ENCODE assay signal across 1 cellular context in the genomic region with DNA sequence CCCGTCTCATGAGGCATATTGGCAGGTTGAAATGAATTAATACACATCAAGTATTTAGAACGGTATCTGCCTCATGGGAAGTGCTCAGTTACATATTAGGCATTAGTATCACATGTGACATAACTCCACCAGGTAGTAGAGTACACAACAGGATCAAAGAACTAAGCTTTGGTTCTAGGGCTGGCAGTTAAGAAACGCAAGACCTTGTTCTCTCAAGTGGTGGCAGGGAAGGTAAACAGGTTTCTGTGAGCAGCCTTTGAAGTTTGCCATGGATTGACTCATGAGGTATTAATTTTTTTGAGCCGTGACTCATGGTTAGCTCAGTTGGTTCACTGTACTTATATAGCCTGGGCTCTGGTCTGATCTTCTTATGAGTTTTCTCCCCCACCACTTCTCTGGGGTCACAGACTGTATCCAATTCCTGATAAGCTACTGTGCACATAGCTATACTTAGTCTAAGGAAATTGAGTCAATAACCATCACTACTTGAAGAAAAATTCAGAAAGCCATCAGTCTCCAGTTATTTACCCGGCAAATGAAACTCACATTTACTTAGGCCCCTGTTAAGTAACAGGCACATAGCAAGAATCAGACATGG.
TF ChIP-seq lines count a peak whose summit lies in the region.

No MANE protein-coding gene starts in this region.

TF ChIP-seq in HepG2, 621 proteins besides CTCF, POLR2A, EP300 and RAD21 (continued from another document and continues in another):
- TF ChIP-seq, protein P1, sequence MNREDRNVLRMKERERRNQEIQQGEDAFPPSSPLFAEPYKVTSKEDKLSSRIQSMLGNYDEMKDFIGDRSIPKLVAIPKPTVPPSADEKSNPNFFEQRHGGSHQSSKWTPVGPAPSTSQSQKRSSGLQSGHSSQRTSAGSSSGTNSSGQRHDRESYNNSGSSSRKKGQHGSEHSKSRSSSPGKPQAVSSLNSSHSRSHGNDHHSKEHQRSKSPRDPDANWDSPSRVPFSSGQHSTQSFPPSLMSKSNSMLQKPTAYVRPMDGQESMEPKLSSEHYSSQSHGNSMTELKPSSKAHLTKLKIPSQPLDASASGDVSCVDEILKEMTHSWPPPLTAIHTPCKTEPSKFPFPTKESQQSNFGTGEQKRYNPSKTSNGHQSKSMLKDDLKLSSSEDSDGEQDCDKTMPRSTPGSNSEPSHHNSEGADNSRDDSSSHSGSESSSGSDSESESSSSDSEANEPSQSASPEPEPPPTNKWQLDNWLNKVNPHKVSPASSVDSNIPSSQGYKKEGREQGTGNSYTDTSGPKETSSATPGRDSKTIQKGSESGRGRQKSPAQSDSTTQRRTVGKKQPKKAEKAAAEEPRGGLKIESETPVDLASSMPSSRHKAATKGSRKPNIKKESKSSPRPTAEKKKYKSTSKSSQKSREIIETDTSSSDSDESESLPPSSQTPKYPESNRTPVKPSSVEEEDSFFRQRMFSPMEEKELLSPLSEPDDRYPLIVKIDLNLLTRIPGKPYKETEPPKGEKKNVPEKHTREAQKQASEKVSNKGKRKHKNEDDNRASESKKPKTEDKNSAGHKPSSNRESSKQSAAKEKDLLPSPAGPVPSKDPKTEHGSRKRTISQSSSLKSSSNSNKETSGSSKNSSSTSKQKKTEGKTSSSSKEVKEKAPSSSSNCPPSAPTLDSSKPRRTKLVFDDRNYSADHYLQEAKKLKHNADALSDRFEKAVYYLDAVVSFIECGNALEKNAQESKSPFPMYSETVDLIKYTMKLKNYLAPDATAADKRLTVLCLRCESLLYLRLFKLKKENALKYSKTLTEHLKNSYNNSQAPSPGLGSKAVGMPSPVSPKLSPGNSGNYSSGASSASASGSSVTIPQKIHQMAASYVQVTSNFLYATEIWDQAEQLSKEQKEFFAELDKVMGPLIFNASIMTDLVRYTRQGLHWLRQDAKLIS (CRISPR knock-in tag; IDR thresholded peaks at IDR 0.05) = no peak
- TF ChIP-seq DNMT1 (CRISPR knock-in tag; IDR thresholded peaks at IDR 0.05) = no peak
- TF ChIP-seq ZNF605 (CRISPR knock-in tag; IDR thresholded peaks at IDR 0.05) = peak; percentile 44; the same call in 1 of the 2 replicates
- TF ChIP-seq RCOR2 (CRISPR knock-in tag; IDR thresholded peaks at IDR 0.05) = peak; percentile 96
- peak; percentile 98 for TF ChIP-seq ZNF331 (CRISPR knock-in tag; IDR thresholded peaks at IDR 0.05)
- TF ChIP-seq ZNF564 (CRISPR knock-in tag; IDR thresholded peaks at IDR 0.05) = no peak
- peak; percentile 98 for TF ChIP-seq SALL1 (CRISPR knock-in tag; IDR thresholded peaks at IDR 0.05)
- TF ChIP-seq, protein P2, sequence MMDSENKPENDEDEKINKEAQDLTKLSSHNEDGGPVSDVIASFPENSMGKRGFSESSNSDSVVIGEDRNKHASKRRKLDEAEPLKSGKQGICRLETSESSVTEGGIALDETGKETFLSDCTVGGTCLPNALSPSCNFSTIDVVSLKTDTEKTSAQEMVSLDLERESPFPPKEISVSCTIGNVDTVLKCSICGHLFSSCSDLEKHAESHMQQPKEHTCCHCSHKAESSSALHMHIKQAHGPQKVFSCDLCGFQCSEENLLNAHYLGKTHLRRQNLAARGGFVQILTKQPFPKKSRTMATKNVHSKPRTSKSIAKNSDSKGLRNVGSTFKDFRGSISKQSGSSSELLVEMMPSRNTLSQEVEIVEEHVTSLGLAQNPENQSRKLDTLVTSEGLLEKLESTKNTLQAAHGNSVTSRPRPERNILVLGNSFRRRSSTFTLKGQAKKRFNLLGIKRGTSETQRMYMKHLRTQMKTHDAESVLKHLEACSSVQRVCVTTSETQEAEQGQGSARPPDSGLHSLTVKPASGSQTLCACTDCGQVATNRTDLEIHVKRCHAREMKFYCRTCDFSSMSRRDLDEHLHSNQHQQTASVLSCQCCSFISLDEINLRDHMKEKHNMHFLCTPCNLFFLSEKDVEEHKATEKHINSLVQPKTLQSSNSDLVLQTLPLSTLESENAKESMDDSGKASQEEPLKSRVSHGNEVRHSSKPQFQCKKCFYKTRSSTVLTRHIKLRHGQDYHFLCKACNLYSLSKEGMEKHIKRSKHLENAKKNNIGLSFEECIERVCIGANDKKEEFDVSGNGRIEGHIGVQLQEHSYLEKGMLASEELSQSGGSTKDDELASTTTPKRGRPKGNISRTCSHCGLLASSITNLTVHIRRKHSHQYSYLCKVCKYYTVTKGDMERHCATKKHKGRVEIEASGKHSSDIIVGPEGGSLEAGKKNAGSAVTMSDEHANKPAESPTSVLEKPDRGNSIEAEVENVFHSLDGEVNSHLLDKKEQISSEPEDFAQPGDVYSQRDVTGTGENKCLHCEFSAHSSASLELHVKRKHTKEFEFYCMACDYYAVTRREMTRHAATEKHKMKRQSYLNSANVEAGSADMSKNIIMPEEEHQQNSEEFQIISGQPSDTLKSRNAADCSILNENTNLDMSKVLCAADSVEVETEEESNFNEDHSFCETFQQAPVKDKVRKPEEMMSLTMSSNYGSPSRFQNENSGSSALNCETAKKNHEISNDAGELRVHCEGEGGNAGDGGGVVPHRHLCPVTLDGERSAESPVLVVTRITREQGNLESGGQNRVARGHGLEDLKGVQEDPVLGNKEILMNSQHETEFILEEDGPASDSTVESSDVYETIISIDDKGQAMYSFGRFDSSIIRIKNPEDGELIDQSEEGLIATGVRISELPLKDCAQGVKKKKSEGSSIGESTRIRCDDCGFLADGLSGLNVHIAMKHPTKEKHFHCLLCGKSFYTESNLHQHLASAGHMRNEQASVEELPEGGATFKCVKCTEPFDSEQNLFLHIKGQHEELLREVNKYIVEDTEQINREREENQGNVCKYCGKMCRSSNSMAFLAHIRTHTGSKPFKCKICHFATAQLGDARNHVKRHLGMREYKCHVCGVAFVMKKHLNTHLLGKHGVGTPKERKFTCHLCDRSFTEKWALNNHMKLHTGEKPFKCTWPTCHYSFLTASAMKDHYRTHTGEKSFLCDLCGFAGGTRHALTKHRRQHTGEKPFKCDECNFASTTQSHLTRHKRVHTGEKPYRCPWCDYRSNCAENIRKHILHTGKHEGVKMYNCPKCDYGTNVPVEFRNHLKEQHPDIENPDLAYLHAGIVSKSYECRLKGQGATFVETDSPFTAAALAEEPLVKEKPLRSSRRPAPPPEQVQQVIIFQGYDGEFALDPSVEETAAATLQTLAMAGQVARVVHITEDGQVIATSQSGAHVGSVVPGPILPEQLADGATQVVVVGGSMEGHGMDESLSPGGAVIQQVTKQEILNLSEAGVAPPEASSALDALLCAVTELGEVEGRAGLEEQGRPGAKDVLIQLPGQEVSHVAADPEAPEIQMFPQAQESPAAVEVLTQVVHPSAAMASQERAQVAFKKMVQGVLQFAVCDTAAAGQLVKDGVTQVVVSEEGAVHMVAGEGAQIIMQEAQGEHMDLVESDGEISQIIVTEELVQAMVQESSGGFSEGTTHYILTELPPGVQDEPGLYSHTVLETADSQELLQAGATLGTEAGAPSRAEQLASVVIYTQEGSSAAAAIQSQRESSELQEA (CRISPR knock-in tag; IDR thresholded peaks at IDR 0.05; ENCODE audit: not compliant biosample characterization) = no peak
- 0 out of 2 replicates have a peak, but pooled peaks have one; percentile 54 for TF ChIP-seq ESRRA (CRISPR knock-in tag; IDR thresholded peaks at IDR 0.05; ENCODE audit: low read depth)
- no peak for TF ChIP-seq ZNF101 (CRISPR knock-in tag; IDR thresholded peaks at IDR 0.05; ENCODE audit: borderline replicate concordance, low read depth)
- TF ChIP-seq, protein P3, sequence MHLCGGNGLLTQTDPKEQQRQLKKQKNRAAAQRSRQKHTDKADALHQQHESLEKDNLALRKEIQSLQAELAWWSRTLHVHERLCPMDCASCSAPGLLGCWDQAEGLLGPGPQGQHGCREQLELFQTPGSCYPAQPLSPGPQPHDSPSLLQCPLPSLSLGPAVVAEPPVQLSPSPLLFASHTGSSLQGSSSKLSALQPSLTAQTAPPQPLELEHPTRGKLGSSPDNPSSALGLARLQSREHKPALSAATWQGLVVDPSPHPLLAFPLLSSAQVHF (CRISPR knock-in tag; IDR thresholded peaks at IDR 0.05) = no peak
- peak; percentile 69; the same call in 1 of the 2 replicates for TF ChIP-seq ZNF788 (CRISPR knock-in tag; IDR thresholded peaks at IDR 0.05; ENCODE audit: borderline replicate concordance)
- peak; percentile 99 for TF ChIP-seq ISL2 (CRISPR knock-in tag; IDR thresholded peaks at IDR 0.05)
- peak; percentile 98 for TF ChIP-seq FOXK1 (CRISPR knock-in tag; IDR thresholded peaks at IDR 0.05; ENCODE audit: borderline replicate concordance, low read depth)
- 0 out of 2 replicates have a peak, but pooled peaks have one; percentile 47 for TF ChIP-seq ZNF335 (CRISPR knock-in tag; IDR thresholded peaks at IDR 0.05)
- no peak for TF ChIP-seq ZNF550 (CRISPR knock-in tag; IDR thresholded peaks at IDR 0.05; ENCODE audit: borderline replicate concordance)
- TF ChIP-seq RBM39 (IDR thresholded peaks at IDR 0.05; ENCODE audit: low read depth, low read length, poor library complexity, severe bottlenecking) = no peak
- no peak for TF ChIP-seq FOXM1 (CRISPR knock-in tag; IDR thresholded peaks at IDR 0.05)
- TF ChIP-seq KAT2B (IDR thresholded peaks at IDR 0.05; ENCODE audit: borderline replicate concordance, low read depth, low read length) = no peak
- peak; percentile 99 for TF ChIP-seq GATAD2A (CRISPR knock-in tag; IDR thresholded peaks at IDR 0.05)
- TF ChIP-seq IRF2 (CRISPR knock-in tag; IDR thresholded peaks at IDR 0.05) = peak; percentile 84
- TF ChIP-seq ZNF329 (CRISPR knock-in tag; IDR thresholded peaks at IDR 0.05; ENCODE audit: low read depth) = no peak
- TF ChIP-seq, protein P4, sequence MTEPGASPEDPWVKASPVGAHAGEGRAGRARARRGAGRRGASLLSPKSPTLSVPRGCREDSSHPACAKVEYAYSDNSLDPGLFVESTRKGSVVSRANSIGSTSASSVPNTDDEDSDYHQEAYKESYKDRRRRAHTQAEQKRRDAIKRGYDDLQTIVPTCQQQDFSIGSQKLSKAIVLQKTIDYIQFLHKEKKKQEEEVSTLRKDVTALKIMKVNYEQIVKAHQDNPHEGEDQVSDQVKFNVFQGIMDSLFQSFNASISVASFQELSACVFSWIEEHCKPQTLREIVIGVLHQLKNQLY (CRISPR knock-in tag; IDR thresholded peaks at IDR 0.05) = peak; percentile 94
- TF ChIP-seq, protein P5, sequence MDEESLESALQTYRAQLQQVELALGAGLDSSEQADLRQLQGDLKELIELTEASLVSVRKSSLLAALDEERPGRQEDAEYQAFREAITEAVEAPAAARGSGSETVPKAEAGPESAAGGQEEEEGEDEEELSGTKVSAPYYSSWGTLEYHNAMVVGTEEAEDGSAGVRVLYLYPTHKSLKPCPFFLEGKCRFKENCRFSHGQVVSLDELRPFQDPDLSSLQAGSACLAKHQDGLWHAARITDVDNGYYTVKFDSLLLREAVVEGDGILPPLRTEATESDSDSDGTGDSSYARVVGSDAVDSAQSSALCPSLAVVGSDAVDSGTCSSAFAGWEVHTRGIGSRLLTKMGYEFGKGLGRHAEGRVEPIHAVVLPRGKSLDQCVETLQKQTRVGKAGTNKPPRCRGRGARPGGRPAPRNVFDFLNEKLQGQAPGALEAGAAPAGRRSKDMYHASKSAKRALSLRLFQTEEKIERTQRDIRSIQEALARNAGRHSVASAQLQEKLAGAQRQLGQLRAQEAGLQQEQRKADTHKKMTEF (CRISPR knock-in tag; IDR thresholded peaks at IDR 0.05) = peak; percentile 99
- TF ChIP-seq, protein P6, sequence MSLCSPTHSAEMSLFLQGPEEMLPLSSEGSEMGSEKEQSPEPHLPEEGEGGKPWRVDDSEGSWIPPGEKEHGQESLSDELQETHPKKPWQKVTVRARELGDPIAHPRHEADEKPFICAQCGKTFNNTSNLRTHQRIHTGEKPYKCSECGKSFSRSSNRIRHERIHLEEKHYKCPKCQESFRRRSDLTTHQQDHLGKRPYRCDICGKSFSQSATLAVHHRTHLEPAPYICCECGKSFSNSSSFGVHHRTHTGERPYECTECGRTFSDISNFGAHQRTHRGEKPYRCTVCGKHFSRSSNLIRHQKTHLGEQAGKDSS (CRISPR knock-in tag; IDR thresholded peaks at IDR 0.05; ENCODE audit: borderline replicate concordance, low read depth) = peak; percentile 88
- TF ChIP-seq GLI4 (CRISPR knock-in tag; IDR thresholded peaks at IDR 0.05; ENCODE audit: borderline replicate concordance) = no peak
- TF ChIP-seq ZNF343 (CRISPR knock-in tag; IDR thresholded peaks at IDR 0.05) = no peak
- TF ChIP-seq, protein P7, sequence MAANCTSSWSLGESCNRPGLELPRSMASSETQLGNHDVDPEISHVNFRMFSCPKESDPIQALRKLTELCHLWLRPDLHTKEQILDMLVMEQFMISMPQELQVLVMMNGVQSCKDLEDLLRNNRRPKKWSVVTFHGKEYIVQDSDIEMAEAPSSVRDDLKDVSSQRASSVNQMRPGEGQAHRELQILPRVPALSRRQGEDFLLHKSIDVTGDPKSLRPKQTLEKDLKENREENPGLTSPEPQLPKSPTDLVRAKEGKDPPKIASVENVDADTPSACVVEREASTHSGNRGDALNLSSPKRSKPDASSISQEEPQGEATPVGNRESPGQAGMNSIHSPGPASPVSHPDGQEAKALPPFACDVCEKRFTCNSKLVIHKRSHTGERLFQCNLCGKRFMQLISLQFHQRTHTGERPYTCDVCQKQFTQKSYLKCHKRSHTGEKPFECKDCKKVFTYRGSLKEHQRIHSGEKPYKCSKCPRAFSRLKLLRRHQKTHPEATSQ (CRISPR knock-in tag; IDR thresholded peaks at IDR 0.05; ENCODE audit: borderline replicate concordance) = peak; percentile 40; the same call in 1 of the 2 replicates
- no peak for TF ChIP-seq ZSCAN22 (CRISPR knock-in tag; IDR thresholded peaks at IDR 0.05)
- TF ChIP-seq, protein P8, sequence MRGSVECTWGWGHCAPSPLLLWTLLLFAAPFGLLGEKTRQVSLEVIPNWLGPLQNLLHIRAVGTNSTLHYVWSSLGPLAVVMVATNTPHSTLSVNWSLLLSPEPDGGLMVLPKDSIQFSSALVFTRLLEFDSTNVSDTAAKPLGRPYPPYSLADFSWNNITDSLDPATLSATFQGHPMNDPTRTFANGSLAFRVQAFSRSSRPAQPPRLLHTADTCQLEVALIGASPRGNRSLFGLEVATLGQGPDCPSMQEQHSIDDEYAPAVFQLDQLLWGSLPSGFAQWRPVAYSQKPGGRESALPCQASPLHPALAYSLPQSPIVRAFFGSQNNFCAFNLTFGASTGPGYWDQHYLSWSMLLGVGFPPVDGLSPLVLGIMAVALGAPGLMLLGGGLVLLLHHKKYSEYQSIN (CRISPR knock-in tag; IDR thresholded peaks at IDR 0.05; ENCODE audit: borderline replicate concordance) = no peak
- TF ChIP-seq KAT7 (CRISPR knock-in tag; IDR thresholded peaks at IDR 0.05; ENCODE audit: borderline replicate concordance) = peak; percentile 66; the same call in 1 of the 2 replicates
- TF ChIP-seq ETV5 (CRISPR knock-in tag; IDR thresholded peaks at IDR 0.05; ENCODE audit: borderline replicate concordance) = peak; percentile 81
- TF ChIP-seq, protein P9, sequence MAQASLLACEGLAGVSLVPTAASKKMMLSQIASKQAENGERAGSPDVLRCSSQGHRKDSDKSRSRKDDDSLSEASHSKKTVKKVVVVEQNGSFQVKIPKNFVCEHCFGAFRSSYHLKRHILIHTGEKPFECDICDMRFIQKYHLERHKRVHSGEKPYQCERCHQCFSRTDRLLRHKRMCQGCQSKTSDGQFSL (CRISPR knock-in tag; IDR thresholded peaks at IDR 0.05) = no peak
- TF ChIP-seq FOXP1 (IDR thresholded peaks at IDR 0.05) = peak; percentile 95
- TF ChIP-seq FOXP1 (CRISPR knock-in tag; IDR thresholded peaks at IDR 0.05) = peak; percentile 98
- TF ChIP-seq MIER2 (CRISPR knock-in tag; IDR thresholded peaks at IDR 0.05) = peak; percentile 76
- no peak for TF ChIP-seq SP4 (CRISPR knock-in tag; IDR thresholded peaks at IDR 0.05)
- TF ChIP-seq CBX1 (IDR thresholded peaks at IDR 0.05; ENCODE audit: low read depth) = peak; percentile 64
